In genomic region chr16:27404163-27404823, GRCh38 we compare ENCODE assay signal across 1 cellular context.
TF ChIP-seq lines count a peak whose summit lies in the region.

No MANE protein-coding gene starts in this region.

TF ChIP-seq in IMR-90, 13 proteins besides CTCF, POLR2A, EP300 and RAD21:
- TF ChIP-seq USF2 (IDR thresholded peaks at IDR 0.05; ENCODE audit: low read depth, low read length), result no peak
- no peak for TF ChIP-seq CHD1 (IDR thresholded peaks at IDR 0.05; ENCODE audit: low read depth, low read length)
- no peak for TF ChIP-seq SMC3 (IDR thresholded peaks at IDR 0.05; ENCODE audit: low read depth, low read length)
- TF ChIP-seq CEBPB (IDR thresholded peaks at IDR 0.05; ENCODE audit: low read depth, low read length), result no peak
- no peak for TF ChIP-seq MAZ (IDR thresholded peaks at IDR 0.05; ENCODE audit: borderline replicate concordance, low read depth, low read length)
- no peak for TF ChIP-seq MXI1 (IDR thresholded peaks at IDR 0.05; ENCODE audit: borderline replicate concordance, low read depth, low read length)
- no peak for TF ChIP-seq ELK1 (IDR thresholded peaks at IDR 0.05; ENCODE audit: borderline replicate concordance, low read depth, low read length)
- TF ChIP-seq RFX5 (IDR thresholded peaks at IDR 0.05; ENCODE audit: low read depth, low read length), result no peak
- TF ChIP-seq NFE2L2 (IDR thresholded peaks at IDR 0.05; ENCODE audit: low read depth, low read length), result no peak
- no peak for TF ChIP-seq RCOR1 (IDR thresholded peaks at IDR 0.05; ENCODE audit: insufficient replicate concordance, low read length)
- no peak for TF ChIP-seq FOS (IDR thresholded peaks at IDR 0.05; ENCODE audit: low read depth, low read length)
- TF ChIP-seq BHLHE40 (IDR thresholded peaks at IDR 0.05; ENCODE audit: low read depth, low read length), result no peak
